In the genomic region with DNA sequence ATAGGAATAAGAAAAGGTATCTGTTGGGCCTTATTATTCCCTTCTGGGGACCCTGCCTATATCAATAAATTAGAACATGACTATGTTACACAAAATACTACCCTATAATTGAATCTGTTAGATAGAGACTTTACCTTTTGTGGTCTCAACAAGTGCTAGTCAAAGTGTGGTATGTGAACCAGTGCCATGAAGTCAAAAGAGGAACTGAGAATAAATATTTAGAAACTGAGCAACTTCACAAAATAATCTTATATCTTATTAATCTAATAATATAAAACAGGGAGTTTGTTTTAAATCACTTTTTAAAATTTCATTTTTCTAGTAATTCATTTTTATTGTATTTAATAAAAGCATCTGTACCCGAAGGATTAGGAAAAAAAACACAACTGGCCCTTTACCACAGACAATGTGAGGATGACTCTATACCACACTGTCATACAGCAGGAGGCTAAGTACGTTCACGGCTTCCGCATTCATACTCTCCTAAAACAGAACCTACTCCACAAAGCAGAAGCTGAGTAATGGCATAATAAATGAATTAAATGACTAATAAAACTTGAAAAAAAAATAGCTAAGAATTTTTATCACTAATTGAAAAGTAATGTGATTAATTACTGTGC, we compare ENCODE assay signal across 13 cellular contexts. TPM values are rescaled to one million over a fixed set of nuclear protein-coding genes. Genes with fewer than 3 reads are reported as not detected.
DNase-seq lines count a peak whose midpoint lies in the region; ATAC-seq, FAIRE-seq and TF ChIP-seq lines count a peak whose summit lies in the region.
"Had no signal": no experiment of that assay in that cellular context is flagged by ENCODE, and none has a peak within 500 bp of the region (broad histone marks: within the 10 kb centered on the region; RNA-seq: fewer than 3 reads in every experiment).

No MANE protein-coding gene starts in this region.

- no peak overlapping the region for H2BK120ac ChIP-seq in mesendoderm (ENCODE audit: low read depth, low read length)

- WGBS in GM12878 (ENCODE audit: insufficient coverage, insufficient replicate concordance, low lambda C conversion rate, missing lambda C conversion rate) = 65% methylated on average over 4 of the region's 4 CpGs
- whole genome bisulfite sequencing in mesendoderm (ENCODE audit: extremely low coverage, insufficient coverage, low lambda C conversion rate) = no CpG with 5 or more reads among the region's 4 CpGs

- no peak for TF ChIP-seq POLR2A in GM12878 (IDR thresholded peaks at IDR 0.05; ENCODE audit: low read depth, low read length)

- in situ Hi-C loops in GM12878 (cut with MboI) = no loop called here

- peaks cover 15% of the 10 kb centered on the region for H3K9me3 ChIP-seq in GM12878 (replicated peaks; ENCODE audit: control insufficient read depth, insufficient read depth, low read length)

- H3K27ac ChIP-seq in GM12878 (ENCODE audit: control insufficient read depth, insufficient read depth) = no peak overlapping the region
- no peak overlapping the region for H3K27ac ChIP-seq in mesendoderm (ENCODE audit: low read depth, low read length)
- H3K27ac ChIP-seq: tibial artery had no signal

- TF ChIP-seq CTCF in GM12878 (IDR thresholded peaks at IDR 0.05 in 2 of 3, conservative IDR thresholded peaks at IDR 0.05 in 1 of 3; ENCODE audit: control insufficient read depth in 2 of 3, extremely low read depth in 1 of 3, insufficient read depth in 1 of 3, low read depth in 3 of 3, low read length in 3 of 3) = no peak

- RAD21 ChIA-PET in GM12878 (lab: Charles Lee; ENCODE audit: unreplicated experiment) = interaction anchor here (0.7 kb wide), 1 partner anchor 41 kb away, joined by 4 read pairs; no protein-coding TSS in a partner anchor

- H4K8ac ChIP-seq in mesendoderm (ENCODE audit: low read depth, low read length) = no peak overlapping the region

- H3K79me2 ChIP-seq in GM12878 (ENCODE audit: control insufficient read depth, insufficient read depth, low read length) (no peaks in the 10 kb centered on the region), mesendoderm (ENCODE audit: control insufficient read depth, insufficient read depth, low read length) (no peaks in the 10 kb centered on the region)

- SMC1A ChIA-PET in GM12878 (lab: Charles Lee; ENCODE audit: uncharacterized antibody, unreplicated experiment) = interaction anchor here (1.0 to 1.7 kb wide), 4 partner anchors 11 to 41 kb away, joined by 3 to 7 read pairs (median 4); no protein-coding TSS in a partner anchor

- intact Hi-C loops in GM12878 (cut with micrococcal nuclease; ENCODE audit: unreplicated experiment) = no loop called here

- ATAC-seq in GM18858 (IDR thresholded peaks at IDR 0.05; ENCODE audit: unreplicated experiment) = peak; percentile 98
- peak; percentile 99 for ATAC-seq in GM21576 (IDR thresholded peaks at IDR 0.05; ENCODE audit: unreplicated experiment)
- peak; percentile 99 for ATAC-seq in HG03196 (IDR thresholded peaks at IDR 0.05; ENCODE audit: unreplicated experiment)
- peak; percentile 100 for ATAC-seq in GM12878
- ATAC-seq: activated T-cell treated with anti-CD3 and anti-CD28 coated beads, Interleukin-2, amount 50 U/mL, for 4 hours had no signal

- H3K4me3 ChIP-seq in GM12878 (no peak overlapping the region), mesendoderm (ENCODE audit: low read length) (no peak overlapping the region)
- H3K4me3 ChIP-seq: tibial artery had no signal

- H3K23ac ChIP-seq in mesendoderm (ENCODE audit: low read length) = no peak overlapping the region

- H4K20me1 ChIP-seq in GM12878 (ENCODE audit: control insufficient read depth, insufficient read depth) = no peaks in the 10 kb centered on the region

- H3K4ac ChIP-seq in mesendoderm (ENCODE audit: low read depth, low read length) = no peak overlapping the region

- no peak overlapping the region for H4K5ac ChIP-seq in mesendoderm (ENCODE audit: low read length)

- TF ChIP-seq RAD21 in GM12878 (IDR thresholded peaks at IDR 0.05; ENCODE audit: insufficient read depth, low read depth, low read length) = no peak

- H3K56ac ChIP-seq in mesendoderm (ENCODE audit: low read length) = no peak overlapping the region

- H2AK5ac ChIP-seq in mesendoderm (ENCODE audit: low read length) = no peak overlapping the region

- H2AFZ ChIP-seq in GM12878 (ENCODE audit: control insufficient read depth, low read depth, low read length) = no peak overlapping the region

- CTCF ChIA-PET in GM12878 (lab: Yijun Ruan, JAX) = interaction anchor here (0.6 to 0.8 kb wide), 2 partner anchors 37 to 42 kb away, joined by 3 read pairs; a partner anchor contains a TSS

- no peaks in the 10 kb centered on the region for H3K27me3 ChIP-seq in GM12878 (replicated peaks in 1 of 2; ENCODE audit: control insufficient read depth in 2 of 2, insufficient read depth in 2 of 2, low read length in 1 of 2)
- no peaks in the 10 kb centered on the region for H3K27me3 ChIP-seq in mesendoderm (ENCODE audit: insufficient read depth, low read length, poor library complexity)
- H3K27me3 ChIP-seq: tibial artery had no signal

- no peak overlapping the region for H2BK15ac ChIP-seq in mesendoderm (replicated peaks; ENCODE audit: low read depth)

- BruUV-seq in GM12878 (replicated peaks; lab: Mats Ljungman, UMichigan) = no TSS peak

- peaks cover 8% of the 10 kb centered on the region; the same call in 1 of the 2 replicates for H3K4me1 ChIP-seq in GM12878 (ENCODE audit: control insufficient read depth, insufficient read depth, low read length)
- no peaks in the 10 kb centered on the region for H3K4me1 ChIP-seq in mesendoderm (ENCODE audit: control insufficient read depth, low read depth, low read length)
- H3K4me1 ChIP-seq: tibial artery had no signal

- H3K4me2 ChIP-seq in GM12878 (ENCODE audit: control insufficient read depth, insufficient read depth) (no peak overlapping the region), mesendoderm (ENCODE audit: low read length) (no peak overlapping the region)

- TF ChIP-seq EP300 in GM12878 (IDR thresholded peaks at IDR 0.05; ENCODE audit: borderline replicate concordance in 1 of 2, control insufficient read depth in 1 of 2, low read depth in 2 of 2, low read length in 2 of 2) = peak in 1 of 2 experiments; percentile 48; a peak in 1 of 4 replicates

- no peak overlapping the region for H3K18ac ChIP-seq in mesendoderm (ENCODE audit: low read length)

- H3K36me3 ChIP-seq in GM12878 (ENCODE audit: control insufficient read depth in 2 of 2, insufficient read depth in 2 of 2, low read length in 1 of 2) (peaks cover 2 to 42% of the 10 kb centered on the region in 2 experiments; a peak in 1 of 4 replicates), mesendoderm (ENCODE audit: control insufficient read depth, insufficient read depth, low read length) (peaks cover 13% of the 10 kb centered on the region)

- H2BK5ac ChIP-seq in mesendoderm (ENCODE audit: low read length) = no peak overlapping the region

- peak; percentile 83 for FAIRE-seq in GM12878 (lab: Jason Lieb, UNC)
- FAIRE-seq: colon had no signal

- no peak overlapping the region for H3K9ac ChIP-seq in GM12878 (ENCODE audit: control insufficient read depth, insufficient read depth, low read length)
- H3K9ac ChIP-seq in mesendoderm (ENCODE audit: low read length) = no peak overlapping the region

- POLR2A ChIA-PET in GM12878 (lab: Charles Lee) = interaction anchor here (0.9 kb wide), 1 partner anchor 42 kb away, joined by 3 read pairs; a partner anchor contains a TSS

- DNase-seq in GM12878 (ENCODE audit: low read depth, low spot score) (peak; percentile 42), NCI-H446 treated with DMSO at 0.1 percent for 48 hours (lab: John Stamatoyannopoulos, UW) (no peak), mesendoderm (no peak), NCI-H2227 (lab: John Stamatoyannopoulos, UW; ENCODE audit: unreplicated experiment) (no peak)
- no peak for DNase-seq in activated effector memory CD4-positive, alpha-beta T cell treated with anti-CD3 and anti-CD28 coated beads, Interleukin-2, amount 50 U/mL, for 16 hours
- DNase-seq: activated T-cell treated with anti-CD3 and anti-CD28 coated beads, Interleukin-2, amount 50 U/mL, for 4 hours; glutamatergic neuron; stimulated activated CD4-positive, alpha-beta T cell treated with anti-CD3 and anti-CD28 coated beads, Interleukin-2, amount 100 ng/mL, for 24 hours; tibial artery had no signal

- H3K79me1 ChIP-seq in mesendoderm (ENCODE audit: low read length) = no peaks in the 10 kb centered on the region

RNA-seq across cellular contexts. Expression of a gene that starts 42.1 kb away (rescaled TPM):
- total RNA-seq in GM12878 (2013; cell fraction: nucleolus; rRNA removed) = 140 and 163 TPM in 2 replicates
- 42.9 and 50.0 TPM in 2 replicates for total RNA-seq in GM12878 (2014; rRNA removed)
- 49.8 and 58.8 TPM in 2 replicates for total RNA-seq in GM12878 (2014; rRNA removed; fragmentation: Illumina TruSeq; extraction: Trizol)
- total RNA-seq in GM12878 (2021) = 34.2 and 37.4 TPM in 2 replicates
- 15.2 TPM for polyA plus RNA-seq in GM12878 (2011; ENCODE audit: low read depth)
- 63.8 and 107 TPM in 2 replicates for polyA plus RNA-seq in GM12878 (2011; rRNA removed)
- 31.9 and 51.1 TPM in 2 replicates for polyA plus RNA-seq in GM12878 (2011; cell fraction: cytosol; rRNA removed)
- 26.5 and 34.9 TPM in 2 replicates for polyA plus RNA-seq in GM12878 (2011; cell fraction: nucleus; rRNA removed)
- polyA plus RNA-seq in GM12878 (2012) = 23.7 and 25.3 TPM in 2 replicates
- polyA plus RNA-seq in GM12878 (2014; fragmentation: Illumina TruSeq; extraction: Trizol) = 28.4 and 35.8 TPM in 2 replicates
- polyA plus RNA-seq in GM12878 (2014; fragmentation: Nextera tagmentation; extraction: Ambion mirVana) = 10 to 100 TPM; 13.6 to 15.2 TPM
- polyA plus RNA-seq in GM12878 (2014; rRNA removed) = 19.0 and 26.7 TPM in 2 replicates
- 10 to 100 TPM; 40.3 to 42.1 TPM for polyA plus RNA-seq in GM12878 (2016; fragmentation: Nextera tagmentation; extraction: Ambion mirVana)
- 110 and 139 TPM in 2 replicates for polyA minus RNA-seq in GM12878 (2011; rRNA and poly(A)+ RNA removed)
- 51.1 and 56.1 TPM in 2 replicates for polyA minus RNA-seq in GM12878 (2011; cell fraction: cytosol; rRNA and poly(A)+ RNA removed)
- 49.6 and 69.8 TPM in 2 replicates for polyA minus RNA-seq in GM12878 (2011; cell fraction: nucleus; rRNA and poly(A)+ RNA removed)
- polyA plus RNA-seq in mesendoderm (2013, experiment 1 of 2) = 28.2 TPM
- 26.7 TPM for polyA plus RNA-seq in mesendoderm (2013, experiment 2 of 2)

RNA-seq across cellular contexts. Expression of a gene that starts 53.2 kb away (rescaled TPM):
- total RNA-seq in GM12878 (2013; cell fraction: nucleolus; rRNA removed) = 35.1 and 36.7 TPM in 2 replicates
- 38.0 and 44.4 TPM in 2 replicates for total RNA-seq in GM12878 (2014; rRNA removed)
- 37.4 and 38.8 TPM in 2 replicates for total RNA-seq in GM12878 (2014; rRNA removed; fragmentation: Illumina TruSeq; extraction: Trizol)
- 25.9 and 28.4 TPM in 2 replicates for total RNA-seq in GM12878 (2021)
- 11.8 TPM for polyA plus RNA-seq in GM12878 (2011; ENCODE audit: low read depth)
- polyA plus RNA-seq in GM12878 (2011; rRNA removed) = 45.0 and 67.0 TPM in 2 replicates
- 24.2 TPM in 2 replicates for polyA plus RNA-seq in GM12878 (2011; cell fraction: cytosol; rRNA removed)
- 24.0 and 37.2 TPM in 2 replicates for polyA plus RNA-seq in GM12878 (2011; cell fraction: nucleus; rRNA removed)
- polyA plus RNA-seq in GM12878 (2012) = 21.1 and 23.5 TPM in 2 replicates
- 37.3 and 38.0 TPM in 2 replicates for polyA plus RNA-seq in GM12878 (2014; fragmentation: Illumina TruSeq; extraction: Trizol)
- 10 to 100 TPM; 51.5 to 69.3 TPM for polyA plus RNA-seq in GM12878 (2014; fragmentation: Nextera tagmentation; extraction: Ambion mirVana)
- polyA plus RNA-seq in GM12878 (2014; rRNA removed) = 32.0 and 48.3 TPM in 2 replicates
- polyA plus RNA-seq in GM12878 (2016; fragmentation: Nextera tagmentation; extraction: Ambion mirVana) = 10 to 100 TPM; 47.3 to 52.6 TPM
- 13.7 and 13.8 TPM in 2 replicates for polyA minus RNA-seq in GM12878 (2011; rRNA and poly(A)+ RNA removed)
- 6.4 and 8.5 TPM in 2 replicates for polyA minus RNA-seq in GM12878 (2011; cell fraction: cytosol; rRNA and poly(A)+ RNA removed)
- polyA minus RNA-seq in GM12878 (2011; cell fraction: nucleus; rRNA and poly(A)+ RNA removed) = 10.9 and 14.5 TPM in 2 replicates
- polyA plus RNA-seq in mesendoderm (2013, experiment 1 of 2) = 15.5 TPM
- 16.2 TPM for polyA plus RNA-seq in mesendoderm (2013, experiment 2 of 2)
